In genomic region chr2:33321236-33321731, GRCh38 we compare ENCODE assay signal across 8 cellular contexts.
DNase-seq lines count a peak whose midpoint lies in the region; ATAC-seq and TF ChIP-seq lines count a peak whose summit lies in the region.

No MANE protein-coding gene starts in this region.

- H3K36me3 Mint-ChIP-seq in progenitor cell of endocrine pancreas (ENCODE audit: insufficient read depth) (no peaks in the 10 kb centered on the region), type B pancreatic cell (peaks cover 4% of the 10 kb centered on the region)

- H3K9me3 Mint-ChIP-seq in progenitor cell of endocrine pancreas (ENCODE audit: low read depth) (no peaks in the 10 kb centered on the region), type B pancreatic cell (no peaks in the 10 kb centered on the region)

- CTCF ChIA-PET in AG04450 (lab: Charles Lee), result interaction anchor here (1.2 kb wide), 1 partner anchor 262 kb away, joined by 3 read pairs; no protein-coding TSS in a partner anchor

- H3K4me3 Mint-ChIP-seq in progenitor cell of endocrine pancreas (ENCODE audit: low read depth) (no peak overlapping the region), type B pancreatic cell (no peak overlapping the region)

- DNase-seq in AG04450 (ENCODE audit: low read depth, low spot score) (peak; percentile 20), M059J (ENCODE audit: low read depth) (peak; percentile 81), fibroblast of pulmonary artery (ENCODE audit: low read depth) (peak; percentile 39), DMS 273 (lab: John Stamatoyannopoulos, UW; ENCODE audit: unreplicated experiment) (no peak), UCSD-AML1 (lab: John Stamatoyannopoulos, UW; ENCODE audit: unreplicated experiment) (no peak), progenitor cell of endocrine pancreas (ENCODE audit: low spot score, unreplicated experiment) (no peak), type B pancreatic cell (ENCODE audit: extremely low spot score, unreplicated experiment) (no peak)

- no peaks in the 10 kb centered on the region for H3K9me3 ChIP-seq in AG04450 (ENCODE audit: control insufficient read depth, insufficient read depth, low read length)

- no peak overlapping the region for H3K4me3 ChIP-seq in AG04450 (ENCODE audit: low read depth, low read length)
- H3K4me3 ChIP-seq in fibroblast of pulmonary artery (replicated peaks; ENCODE audit: low read depth, low read length), result no peak overlapping the region

- POLR2A ChIA-PET in AG04450 (lab: Yijun Ruan, JAX), result no interaction called here

- H3K27me3 ChIP-seq in AG04450 (ENCODE audit: control insufficient read depth, insufficient read depth, low read length), result no peaks in the 10 kb centered on the region

- no peak overlapping the region for H3K27ac ChIP-seq in AG04450 (ENCODE audit: low read depth, low read length)

- no peaks in the 10 kb centered on the region for H3K27me3 Mint-ChIP-seq in progenitor cell of endocrine pancreas
- H3K27me3 Mint-ChIP-seq in type B pancreatic cell, result no peaks in the 10 kb centered on the region

- peak; percentile 72 for ATAC-seq in GM19452 (IDR thresholded peaks at IDR 0.05; ENCODE audit: unreplicated experiment)

- H3K27ac Mint-ChIP-seq in progenitor cell of endocrine pancreas, result no peak overlapping the region
- no peak overlapping the region for H3K27ac Mint-ChIP-seq in type B pancreatic cell

- TF ChIP-seq CTCF in AG04450 (IDR thresholded peaks at IDR 0.05; ENCODE audit: low read depth, low read length), result no peak
- no peak for TF ChIP-seq CTCF in fibroblast of pulmonary artery (IDR thresholded peaks at IDR 0.05; ENCODE audit: low read length, missing control alignments)
- no peak for TF ChIP-seq CTCF in progenitor cell of endocrine pancreas (IDR thresholded peaks at IDR 0.05; ENCODE audit: unreplicated experiment)
- no peak for TF ChIP-seq CTCF in type B pancreatic cell (conservative IDR thresholded peaks at IDR 0.05)

- peaks cover 4% of the 10 kb centered on the region for H3K4me1 Mint-ChIP-seq in progenitor cell of endocrine pancreas (ENCODE audit: low read depth)
- H3K4me1 Mint-ChIP-seq in type B pancreatic cell (ENCODE audit: unreplicated experiment), result peaks cover 3% of the 10 kb centered on the region

Comparison
In these comparisons a context has a peak if more than half of its experiments do, and no peak if none do; other contexts are left out.
1. DNase-seq: peak in AG04450 (single experiment), M059J (single experiment) and fibroblast of pulmonary artery (single experiment); none in DMS 273 (single experiment), UCSD-AML1 (single experiment), progenitor cell of endocrine pancreas (single experiment) and type B pancreatic cell (single experiment).